Comparison of ENCODE assay signal across 28 cellular contexts in genomic region chr10:29613791-29614190, GRCh38.
"Had no signal": no experiment of that assay in that cellular context is flagged by ENCODE, and none has a peak within 500 bp of the region (broad histone marks: within the 10 kb centered on the region; RNA-seq: fewer than 3 reads in every experiment).

No MANE protein-coding gene starts in this region.

- H3K27me3 ChIP-seq: body of pancreas, cardiac muscle cell, ovary, upper lobe of left lung had no signal

- DNase-seq: activated CD4-positive, alpha-beta T cell treated with anti-CD3 and anti-CD28 coated beads for 48 hours; activated CD4-positive, alpha-beta T cell treated with anti-CD3 and anti-CD28 coated beads, Interleukin-2, amount 50 U/mL, for 48 hours; activated CD8-positive, alpha-beta memory T cell treated with anti-CD3 and anti-CD28 coated beads for 24 hours; activated CD8-positive, alpha-beta memory T cell treated with anti-CD3 and anti-CD28 coated beads, Interleukin-2, amount 50 U/mL, for 4 hours; activated gamma-delta T cell; activated naive CD4-positive, alpha-beta T cell treated with anti-CD3 and anti-CD28 coated beads, Interleukin-2, amount 10 ng/mL, durations not matched to agents 7 days and 5 days; activated naive CD8-positive, alpha-beta T cell treated with anti-CD3 and anti-CD28 coated beads, Interleukin-2, amount 10 ng/mL, durations not matched to agents 7 days and 5 days; activated T-cell treated with anti-CD3 and anti-CD28 coated beads, Interleukin-2, amount 50 U/mL, for 24 hours; amniotic stem cell; body of pancreas; cerebellar nuclear complex; dorsolateral prefrontal cortex; effector memory CD4-positive, alpha-beta T cell; foreskin fibroblast; islet precursor cell; left cardiac atrium; left ventricle myocardium superior; ovary; retina; small intestine; stimulated activated CD4-positive, alpha-beta T cell treated with anti-CD3 and anti-CD28 coated beads, Interleukin-4, amount 100 ng/mL, for 24 hours; upper lobe of left lung had no signal

- H3K9me3 ChIP-seq: body of pancreas, ovary, upper lobe of left lung had no signal

- H3K4me3 ChIP-seq: body of pancreas, cardiac muscle cell, coronary artery, dorsolateral prefrontal cortex, ovary, upper lobe of left lung had no signal

- H3K36me3 ChIP-seq: cardiac muscle cell, ovary, upper lobe of left lung had no signal

- ATAC-seq: activated CD4-positive, CD25-positive, alpha-beta regulatory T cell treated with anti-CD3 and anti-CD28 coated beads, Interleukin-2, amount 50 U/mL, for 24 hours; body of pancreas; left cardiac atrium; left ventricle myocardium superior; sciatic nerve; stimulated activated effector memory CD8-positive, alpha-beta T cell treated with anti-CD3 and anti-CD28 coated beads, Interleukin-12 subunit alpha, Interleukin-12 subunit beta, amount 100 ng/mL, for 72 hours had no signal

- H3K27ac ChIP-seq: body of pancreas, cardiac muscle cell, coronary artery, dorsolateral prefrontal cortex, ovary, upper lobe of left lung, VCaP had no signal
